In genomic region chr7:37719077-37719476, GRCh38 we compare ENCODE assay signal across 16 cellular contexts. TPM values are rescaled to one million over a fixed set of nuclear protein-coding genes. Genes with fewer than 3 reads are reported as not detected.
DNase-seq lines count a peak whose midpoint lies in the region; ATAC-seq and TF ChIP-seq lines count a peak whose summit lies in the region.
"Had no signal": no experiment of that assay in that cellular context is flagged by ENCODE, and none has a peak within 500 bp of the region (broad histone marks: within the 10 kb centered on the region; RNA-seq: fewer than 3 reads in every experiment).

No MANE protein-coding gene starts in this region.

- ATAC-seq in GM18505 (IDR thresholded peaks at IDR 0.05; ENCODE audit: unreplicated experiment): peak; percentile 80
- ATAC-seq in GM19463 (IDR thresholded peaks at IDR 0.05; ENCODE audit: unreplicated experiment): peak; percentile 94
- ATAC-seq in HG02884 (IDR thresholded peaks at IDR 0.05; ENCODE audit: unreplicated experiment): peak; percentile 98
- ATAC-seq in HG03565 (IDR thresholded peaks at IDR 0.05; ENCODE audit: unreplicated experiment): peak; percentile 89
- ATAC-seq: effector memory CD8-positive, alpha-beta T cell; left cardiac atrium had no signal

- no peak for TF ChIP-seq POLR2A in GM18505 (IDR thresholded peaks at IDR 0.05; ENCODE audit: borderline replicate concordance, extremely low read depth, insufficient read depth, insufficient read length)
- TF ChIP-seq POLR2A in uterus (IDR thresholded peaks at IDR 0.05): no peak

- no peaks in the 10 kb centered on the region for H3K27me3 ChIP-seq in uterus
- H3K27me3 ChIP-seq: BE2C, SJSA1 had no signal

- H3K9me3 ChIP-seq in uterus: no peaks in the 10 kb centered on the region
- H3K9me3 ChIP-seq: BE2C, SJSA1 had no signal

- intact Hi-C loops in uterus (cut with DNase I; ENCODE audit: low total_unique reads): no loop called here

- no peaks in the 10 kb centered on the region for H3K36me3 ChIP-seq in uterus
- H3K36me3 ChIP-seq: BE2C, SJSA1, WERI-Rb-1 had no signal

- TF ChIP-seq CTCF in uterus (IDR thresholded peaks at IDR 0.05): no peak

- H3K4me1 ChIP-seq in uterus: no peaks in the 10 kb centered on the region
- H3K4me1 ChIP-seq: BE2C, SJSA1 had no signal

- no peak overlapping the region for H3K4me3 ChIP-seq in uterus
- H3K4me3 ChIP-seq: SJSA1 had no signal

- no peak overlapping the region for H3K27ac ChIP-seq in uterus
- H3K27ac ChIP-seq: SJSA1, WERI-Rb-1 had no signal

- DNase-seq in DMS 273 (lab: John Stamatoyannopoulos, UW; ENCODE audit: unreplicated experiment): no peak
- DNase-seq in AG08396 (ENCODE audit: low spot score): no peak
- DNase-seq in NOMO-1 treated with DMSO at 0.1 percent for 48 hours (lab: John Stamatoyannopoulos, UW; ENCODE audit: unreplicated experiment): no peak
- DNase-seq in uterus: no peak
- DNase-seq: activated T-cell treated with anti-CD3 and anti-CD28 coated beads, Interleukin-2, amount 50 U/mL, for 48 hours; BE2C; effector memory CD8-positive, alpha-beta T cell; left cardiac atrium; WERI-Rb-1 had no signal

RNA-seq across cellular contexts. Expression of gene GPR141, which starts 35.5 kb away (rescaled TPM):
- 1 to 10 TPM in 1 of 4 donors, under 1 TPM in 1, not detected in 2; 0.58 to 1.8 TPM for total RNA-seq in uterus
- total RNA-seq: Daoy, glomerular endothelial cell, SJSA1 had no signal
